Comparison of ENCODE assay signal across 1 cellular context in the genomic region with DNA sequence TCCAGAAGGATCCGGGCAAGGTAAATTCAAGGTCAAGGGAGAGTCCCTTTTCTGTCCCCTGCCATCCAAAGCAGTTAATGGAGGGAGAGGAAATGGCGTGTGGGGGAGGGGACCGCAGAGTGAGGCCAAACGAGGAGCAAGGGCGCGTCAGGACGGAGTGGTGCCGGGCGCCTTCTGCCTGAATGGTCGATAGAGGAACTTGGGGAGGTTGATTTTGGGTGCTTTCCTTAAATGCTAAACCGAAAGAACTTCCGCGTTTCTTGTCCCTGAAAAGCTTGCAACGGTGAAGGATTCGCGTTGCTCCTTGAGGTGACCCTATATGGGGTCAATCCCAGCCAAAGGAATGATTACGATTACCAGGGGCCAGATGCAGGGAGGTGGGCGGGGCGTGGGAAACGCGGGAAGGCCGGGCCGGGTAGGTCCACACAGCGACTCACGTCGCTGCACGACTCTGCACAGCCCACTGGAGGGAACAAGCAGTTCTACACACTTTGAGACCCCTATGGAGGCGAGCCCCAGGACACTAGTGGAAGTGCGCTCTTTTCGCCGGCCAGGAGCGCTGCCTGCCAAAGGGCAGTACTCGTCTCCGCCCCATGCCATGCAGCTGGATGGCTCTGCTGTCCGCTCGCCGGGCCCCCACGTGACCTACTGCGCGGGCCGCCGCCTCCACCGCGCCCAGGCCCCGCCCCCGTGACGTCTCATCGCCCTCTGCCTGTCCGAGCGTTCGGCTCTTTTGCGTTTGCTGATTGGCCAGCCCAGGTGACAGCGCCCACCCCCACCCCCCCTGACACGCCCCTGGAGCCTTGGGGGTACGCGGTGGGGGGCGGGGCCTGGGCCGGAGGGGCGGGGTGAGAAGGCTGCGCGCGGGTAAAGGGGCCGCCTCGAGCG.
TF ChIP-seq lines count a peak whose summit lies in the region.

No MANE protein-coding gene starts in this region.

TF ChIP-seq in HepG2, 621 proteins besides CTCF, POLR2A, EP300 and RAD21 (continued from another document and continues in another):
- TF ChIP-seq UBTF (CRISPR knock-in tag; IDR thresholded peaks at IDR 0.05), result no peak
- no peak for TF ChIP-seq ZSCAN21 (CRISPR knock-in tag; IDR thresholded peaks at IDR 0.05; ENCODE audit: borderline replicate concordance)
- TF ChIP-seq KLF16 (CRISPR knock-in tag; IDR thresholded peaks at IDR 0.05), result no peak
- TF ChIP-seq NFRKB (IDR thresholded peaks at IDR 0.05), result no peak
- TF ChIP-seq ZNF260 (CRISPR knock-in tag; IDR thresholded peaks at IDR 0.05; ENCODE audit: borderline replicate concordance, low read depth), result no peak
- no peak for TF ChIP-seq MED8 (CRISPR knock-in tag; IDR thresholded peaks at IDR 0.05; ENCODE audit: insufficient replicate concordance)
- no peak for TF ChIP-seq ATM (IDR thresholded peaks at IDR 0.05; ENCODE audit: borderline replicate concordance)
- no peak for TF ChIP-seq NCOA5 (CRISPR knock-in tag; IDR thresholded peaks at IDR 0.05)
- TF ChIP-seq ZNF124 (CRISPR knock-in tag; IDR thresholded peaks at IDR 0.05), result no peak
- no peak for TF ChIP-seq PHF21A (CRISPR knock-in tag; IDR thresholded peaks at IDR 0.05)
- no peak for TF ChIP-seq ZNF136 (CRISPR knock-in tag; IDR thresholded peaks at IDR 0.05; ENCODE audit: low read depth)
- no peak for TF ChIP-seq ZNF354B (CRISPR knock-in tag; IDR thresholded peaks at IDR 0.05)
- no peak for TF ChIP-seq ZFYVE20 (CRISPR knock-in tag; IDR thresholded peaks at IDR 0.05; ENCODE audit: borderline replicate concordance, low read depth)
- peak; percentile 69 for TF ChIP-seq SP2 (CRISPR knock-in tag; IDR thresholded peaks at IDR 0.05)
- no peak for TF ChIP-seq AHR (CRISPR knock-in tag; IDR thresholded peaks at IDR 0.05)
- TF ChIP-seq POLR2AphosphoS2 (IDR thresholded peaks at IDR 0.05; ENCODE audit: low read depth, low read length), result no peak
- TF ChIP-seq NBN (conservative IDR thresholded peaks at IDR 0.05), result no peak
- TF ChIP-seq, protein P1, sequence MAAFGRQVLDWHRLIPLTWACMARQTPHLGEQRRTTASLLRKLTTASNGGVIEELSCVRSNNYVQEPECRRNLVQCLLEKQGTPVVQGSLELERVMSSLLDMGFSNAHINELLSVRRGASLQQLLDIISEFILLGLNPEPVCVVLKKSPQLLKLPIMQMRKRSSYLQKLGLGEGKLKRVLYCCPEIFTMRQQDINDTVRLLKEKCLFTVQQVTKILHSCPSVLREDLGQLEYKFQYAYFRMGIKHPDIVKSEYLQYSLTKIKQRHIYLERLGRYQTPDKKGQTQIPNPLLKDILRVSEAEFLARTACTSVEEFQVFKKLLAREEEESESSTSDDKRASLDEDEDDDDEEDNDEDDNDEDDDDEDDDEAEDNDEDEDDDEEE (CRISPR knock-in tag; IDR thresholded peaks at IDR 0.05), result no peak
- no peak for TF ChIP-seq ZNF382 (CRISPR knock-in tag; IDR thresholded peaks at IDR 0.05; ENCODE audit: borderline replicate concordance)
- TF ChIP-seq, protein P2, sequence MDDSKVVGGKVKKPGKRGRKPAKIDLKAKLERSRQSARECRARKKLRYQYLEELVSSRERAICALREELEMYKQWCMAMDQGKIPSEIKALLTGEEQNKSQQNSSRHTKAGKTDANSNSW (CRISPR knock-in tag; IDR thresholded peaks at IDR 0.05; ENCODE audit: borderline replicate concordance), result no peak
- no peak for TF ChIP-seq ESRRA (CRISPR knock-in tag; IDR thresholded peaks at IDR 0.05; ENCODE audit: low read depth)
- no peak for TF ChIP-seq ZNF331 (CRISPR knock-in tag; IDR thresholded peaks at IDR 0.05)
- TF ChIP-seq ZFP37 (CRISPR knock-in tag; IDR thresholded peaks at IDR 0.05; ENCODE audit: borderline replicate concordance), result no peak
- no peak for TF ChIP-seq SRF (IDR thresholded peaks at IDR 0.05; ENCODE audit: low read depth, low read length)
- no peak for TF ChIP-seq FOXA3 (CRISPR knock-in tag; IDR thresholded peaks at IDR 0.05)
- no peak for TF ChIP-seq ZNF30 (CRISPR knock-in tag; IDR thresholded peaks at IDR 0.05)
- no peak for TF ChIP-seq ISX (CRISPR knock-in tag; conservative IDR thresholded peaks at IDR 0.05)
- no peak for TF ChIP-seq ZNF460 (CRISPR knock-in tag; IDR thresholded peaks at IDR 0.05; ENCODE audit: borderline replicate concordance)
- peak; percentile 61; the same call in 1 of the 2 replicates for TF ChIP-seq SP4 (CRISPR knock-in tag; IDR thresholded peaks at IDR 0.05)
- no peak for TF ChIP-seq GATAD1 (CRISPR knock-in tag; IDR thresholded peaks at IDR 0.05)
- no peak for TF ChIP-seq ZEB1 (IDR thresholded peaks at IDR 0.05; ENCODE audit: insufficient replicate concordance, low read depth)
- TF ChIP-seq ZNF563 (CRISPR knock-in tag; IDR thresholded peaks at IDR 0.05), result peak; percentile 57; the same call in 1 of the 2 replicates
- no peak for TF ChIP-seq ZNF800 (CRISPR knock-in tag; IDR thresholded peaks at IDR 0.05)
- TF ChIP-seq, protein P3, sequence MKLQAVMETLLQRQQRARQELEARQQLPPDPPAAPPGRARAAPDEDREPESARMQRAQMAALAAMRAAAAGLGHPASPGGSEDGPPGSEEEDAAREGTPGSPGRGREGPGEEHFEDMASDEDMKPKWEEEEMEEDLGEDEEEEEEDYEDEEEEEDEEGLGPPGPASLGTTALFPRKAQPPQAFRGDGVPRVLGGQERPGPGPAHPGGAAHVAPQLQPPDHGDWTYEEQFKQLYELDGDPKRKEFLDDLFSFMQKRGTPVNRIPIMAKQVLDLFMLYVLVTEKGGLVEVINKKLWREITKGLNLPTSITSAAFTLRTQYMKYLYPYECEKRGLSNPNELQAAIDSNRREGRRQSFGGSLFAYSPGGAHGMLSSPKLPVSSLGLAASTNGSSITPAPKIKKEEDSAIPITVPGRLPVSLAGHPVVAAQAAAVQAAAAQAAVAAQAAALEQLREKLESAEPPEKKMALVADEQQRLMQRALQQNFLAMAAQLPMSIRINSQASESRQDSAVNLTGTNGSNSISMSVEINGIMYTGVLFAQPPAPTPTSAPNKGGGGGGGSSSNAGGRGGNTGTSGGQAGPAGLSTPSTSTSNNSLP (IDR thresholded peaks at IDR 0.05; ENCODE audit: low read depth, low read length), result no peak
- no peak for TF ChIP-seq SSRP1 (CRISPR knock-in tag; IDR thresholded peaks at IDR 0.05)
- TF ChIP-seq, protein P4, sequence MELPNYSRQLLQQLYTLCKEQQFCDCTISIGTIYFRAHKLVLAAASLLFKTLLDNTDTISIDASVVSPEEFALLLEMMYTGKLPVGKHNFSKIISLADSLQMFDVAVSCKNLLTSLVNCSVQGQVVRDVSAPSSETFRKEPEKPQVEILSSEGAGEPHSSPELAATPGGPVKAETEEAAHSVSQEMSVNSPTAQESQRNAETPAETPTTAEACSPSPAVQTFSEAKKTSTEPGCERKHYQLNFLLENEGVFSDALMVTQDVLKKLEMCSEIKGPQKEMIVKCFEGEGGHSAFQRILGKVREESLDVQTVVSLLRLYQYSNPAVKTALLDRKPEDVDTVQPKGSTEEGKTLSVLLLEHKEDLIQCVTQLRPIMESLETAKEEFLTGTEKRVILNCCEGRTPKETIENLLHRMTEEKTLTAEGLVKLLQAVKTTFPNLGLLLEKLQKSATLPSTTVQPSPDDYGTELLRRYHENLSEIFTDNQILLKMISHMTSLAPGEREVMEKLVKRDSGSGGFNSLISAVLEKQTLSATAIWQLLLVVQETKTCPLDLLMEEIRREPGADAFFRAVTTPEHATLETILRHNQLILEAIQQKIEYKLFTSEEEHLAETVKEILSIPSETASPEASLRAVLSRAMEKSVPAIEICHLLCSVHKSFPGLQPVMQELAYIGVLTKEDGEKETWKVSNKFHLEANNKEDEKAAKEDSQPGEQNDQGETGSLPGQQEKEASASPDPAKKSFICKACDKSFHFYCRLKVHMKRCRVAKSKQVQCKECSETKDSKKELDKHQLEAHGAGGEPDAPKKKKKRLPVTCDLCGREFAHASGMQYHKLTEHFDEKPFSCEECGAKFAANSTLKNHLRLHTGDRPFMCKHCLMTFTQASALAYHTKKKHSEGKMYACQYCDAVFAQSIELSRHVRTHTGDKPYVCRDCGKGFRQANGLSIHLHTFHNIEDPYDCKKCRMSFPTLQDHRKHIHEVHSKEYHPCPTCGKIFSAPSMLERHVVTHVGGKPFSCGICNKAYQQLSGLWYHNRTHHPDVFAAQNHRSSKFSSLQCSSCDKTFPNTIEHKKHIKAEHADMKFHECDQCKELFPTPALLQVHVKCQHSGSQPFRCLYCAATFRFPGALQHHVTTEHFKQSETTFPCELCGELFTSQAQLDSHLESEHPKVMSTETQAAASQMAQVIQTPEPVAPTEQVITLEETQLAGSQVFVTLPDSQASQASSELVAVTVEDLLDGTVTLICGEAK (IDR thresholded peaks at IDR 0.05), result no peak
- TF ChIP-seq, protein P4 (CRISPR knock-in tag; IDR thresholded peaks at IDR 0.05), result no peak
- TF ChIP-seq, protein P5, sequence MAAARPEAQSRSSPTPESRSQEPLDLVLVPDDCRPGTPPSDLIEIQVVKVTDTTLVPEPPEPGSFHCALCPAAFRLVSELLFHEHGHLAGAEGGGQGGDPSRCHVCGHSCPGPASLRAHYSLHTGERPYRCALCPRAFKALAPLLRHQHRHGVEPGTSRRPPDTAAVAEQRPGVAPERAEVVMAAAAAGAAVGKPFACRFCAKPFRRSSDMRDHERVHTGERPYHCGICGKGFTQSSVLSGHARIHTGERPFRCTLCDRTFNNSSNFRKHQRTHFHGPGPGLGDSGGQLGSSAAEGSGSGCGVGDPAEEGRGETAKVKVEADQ (CRISPR knock-in tag; IDR thresholded peaks at IDR 0.05; ENCODE audit: borderline replicate concordance), result no peak
- TF ChIP-seq, protein P6, sequence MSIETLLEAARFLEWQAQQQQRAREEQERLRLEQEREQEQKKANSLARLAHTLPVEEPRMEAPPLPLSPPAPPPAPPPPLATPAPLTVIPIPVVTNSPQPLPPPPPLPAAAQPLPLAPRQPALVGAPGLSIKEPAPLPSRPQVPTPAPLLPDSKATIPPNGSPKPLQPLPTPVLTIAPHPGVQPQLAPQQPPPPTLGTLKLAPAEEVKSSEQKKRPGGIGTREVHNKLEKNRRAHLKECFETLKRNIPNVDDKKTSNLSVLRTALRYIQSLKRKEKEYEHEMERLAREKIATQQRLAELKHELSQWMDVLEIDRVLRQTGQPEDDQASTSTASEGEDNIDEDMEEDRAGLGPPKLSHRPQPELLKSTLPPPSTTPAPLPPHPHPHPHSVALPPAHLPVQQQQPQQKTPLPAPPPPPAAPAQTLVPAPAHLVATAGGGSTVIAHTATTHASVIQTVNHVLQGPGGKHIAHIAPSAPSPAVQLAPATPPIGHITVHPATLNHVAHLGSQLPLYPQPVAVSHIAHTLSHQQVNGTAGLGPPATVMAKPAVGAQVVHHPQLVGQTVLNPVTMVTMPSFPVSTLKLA (IDR thresholded peaks at IDR 0.05), result peak; percentile 33; the same call in 1 of the 2 replicates
